ENCODE assay signal across 24 cellular contexts in the genomic region with DNA sequence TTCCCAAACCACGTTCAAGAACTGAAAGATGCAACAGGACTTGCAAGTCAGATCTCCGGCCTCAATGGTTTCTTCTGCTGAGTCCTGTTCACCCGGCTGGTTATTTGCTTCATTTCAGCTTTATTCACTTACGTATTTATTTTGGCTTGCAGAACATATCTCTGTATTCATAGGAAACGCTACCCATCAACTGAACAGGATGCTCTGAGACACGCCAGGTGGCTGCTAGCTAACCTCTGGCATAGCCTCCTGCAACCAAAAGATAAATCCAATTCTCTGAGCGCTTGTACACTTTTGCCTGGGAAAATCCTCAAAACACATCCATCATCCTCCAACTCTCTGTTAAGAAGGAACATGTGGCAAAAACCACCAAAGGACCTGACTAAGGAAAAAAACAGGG.
"Had no signal": no experiment of that assay in that cellular context is flagged by ENCODE, and none has a peak within 500 bp of the region (broad histone marks: within the 10 kb centered on the region; RNA-seq: fewer than 3 reads in every experiment).

No MANE protein-coding gene starts in this region.

- FAIRE-seq: keratinocyte had no signal

- DNase-seq: hippocampal formation; kidney glomerular epithelial cell; left colon; left lung; lower lobe of right lung; mesendoderm; mucosa of descending colon; naive thymus-derived CD4-positive, alpha-beta T cell; ovary; posterior cingulate gyrus; retina; right cardiac atrium; stimulated activated CD4-positive, alpha-beta T cell treated with anti-CD3 and anti-CD28 coated beads, Interleukin-12 subunit alpha, Interleukin-12 subunit beta, amount 100 ng/mL, for 4 hours; stimulated activated CD4-positive, alpha-beta T cell treated with anti-CD3 and anti-CD28 coated beads, Interleukin-15, amount 100 ng/mL, for 24 hours; stimulated activated CD4-positive, alpha-beta T cell treated with anti-CD3 and anti-CD28 coated beads, Interleukin-2, amount 100 ng/mL, for 24 hours; stimulated activated CD4-positive, alpha-beta T cell treated with anti-CD3 and anti-CD28 coated beads, Interleukin-4, amount 100 ng/mL, for 1 hour; stimulated activated naive B cell treated with anti-CD40 and anti-IgM and Interleukin-4, amounts not matched to agents 10 μg/mL and 1 μg/mL and 100 μg/mL, for 72 hours; stimulated activated naive CD8-positive, alpha-beta T cell treated with anti-CD3 and anti-CD28 coated beads, Interleukin-15, Interleukin-2, amounts not matched to agents 100 U/mL and 50 U/mL, for 24 hours; stomach; testis; thyroid gland; transverse colon; upper lobe of left lung had no signal
